In genomic region chr22:19477321-19478085, GRCh38 we compare ENCODE assay signal across 8 cellular contexts. TPM values are rescaled to one million over a fixed set of nuclear protein-coding genes. Genes with fewer than 3 reads are reported as not detected.
DNase-seq lines count a peak whose midpoint lies in the region; ATAC-seq, FAIRE-seq and TF ChIP-seq lines count a peak whose summit lies in the region.

No MANE protein-coding gene starts in this region.

- TF ChIP-seq POLR2A in GM12891 (IDR thresholded peaks at IDR 0.05; ENCODE audit: low read depth, low read length), result no peak

- H3K27ac Mint-ChIP-seq in endothelial cell (ENCODE audit: unreplicated experiment), result peak overlapping the region; percentile 27

- FAIRE-seq in GM12891 (lab: Jason Lieb, UNC), result peak; percentile 64

- H3K4me2 ChIP-seq in OCI-LY3 (ENCODE audit: low read length), result peak overlapping the region; percentile 97
- H3K4me2 ChIP-seq in parathyroid adenoma (ENCODE audit: low read length), result peak overlapping the region; percentile 100

- ATAC-seq in HG02973 (IDR thresholded peaks at IDR 0.05; ENCODE audit: unreplicated experiment), result no peak
- ATAC-seq in HG02610 (IDR thresholded peaks at IDR 0.05; ENCODE audit: unreplicated experiment), result no peak
- ATAC-seq in HG02852 (IDR thresholded peaks at IDR 0.05; ENCODE audit: unreplicated experiment), result no peak

- no peaks in the 10 kb centered on the region for H3K9me3 Mint-ChIP-seq in endothelial cell (ENCODE audit: unreplicated experiment)

- peaks cover 5% of the 10 kb centered on the region for H3K27me3 Mint-ChIP-seq in endothelial cell (ENCODE audit: unreplicated experiment)

- peaks cover 25% of the 10 kb centered on the region for H3K4me1 Mint-ChIP-seq in endothelial cell (ENCODE audit: unreplicated experiment)

- H3K4me3 ChIP-seq in OCI-LY3 (ENCODE audit: low read length) (peak overlapping the region; percentile 85), parathyroid adenoma (ENCODE audit: low read depth, low read length) (peak overlapping the region; percentile 82)

- H3K79me2 ChIP-seq in OCI-LY3 (ENCODE audit: low read length) (peaks cover 57% of the 10 kb centered on the region), parathyroid adenoma (peaks cover 10% of the 10 kb centered on the region)

- H3K27me3 ChIP-seq in OCI-LY3 (ENCODE audit: low read depth, low read length) (no peaks in the 10 kb centered on the region), parathyroid adenoma (ENCODE audit: control insufficient read depth, insufficient read depth, low read length) (no peaks in the 10 kb centered on the region)

- no peaks in the 10 kb centered on the region for H3K9me3 ChIP-seq in OCI-LY3 (ENCODE audit: insufficient read depth, low read length)
- H3K9me3 ChIP-seq in parathyroid adenoma (ENCODE audit: control insufficient read depth, low read length), result no peaks in the 10 kb centered on the region

- peaks cover 18% of the 10 kb centered on the region for H3K36me3 Mint-ChIP-seq in endothelial cell (ENCODE audit: low read depth, unreplicated experiment)

- peak overlapping the region; percentile 96 for H3K9ac ChIP-seq in OCI-LY3 (ENCODE audit: low read length)
- H3K9ac ChIP-seq in parathyroid adenoma, result no peak overlapping the region

- H3K4me3 Mint-ChIP-seq in endothelial cell (ENCODE audit: unreplicated experiment), result peak overlapping the region; percentile 90

- TF ChIP-seq CTCF in OCI-LY3 (IDR thresholded peaks at IDR 0.05; ENCODE audit: low read depth, low read length) (peak; percentile 49), endothelial cell (IDR thresholded peaks at IDR 0.05; ENCODE audit: unreplicated experiment) (no peak), parathyroid adenoma (IDR thresholded peaks at IDR 0.05) (no peak)

- H2AFZ ChIP-seq in OCI-LY3 (ENCODE audit: low read depth, low read length) (no peak overlapping the region), parathyroid adenoma (no peak overlapping the region)

- H3K27ac ChIP-seq in OCI-LY3 (ENCODE audit: low read length) (no peak overlapping the region), parathyroid adenoma (no peak overlapping the region)

- peaks cover 18% of the 10 kb centered on the region for H3K4me1 ChIP-seq in OCI-LY3 (ENCODE audit: low read length)
- H3K4me1 ChIP-seq in parathyroid adenoma, result peaks cover 4% of the 10 kb centered on the region

- peaks cover 26% of the 10 kb centered on the region for H3K36me3 ChIP-seq in OCI-LY3 (replicated peaks; ENCODE audit: low read depth, low read length)
- H3K36me3 ChIP-seq in parathyroid adenoma (ENCODE audit: control insufficient read depth, insufficient read depth, low read length), result no peaks in the 10 kb centered on the region

- peaks cover 20% of the 10 kb centered on the region for H4K20me1 ChIP-seq in OCI-LY3 (ENCODE audit: insufficient read depth, low read length)

- DNase-seq in GM12891 (ENCODE audit: insufficient read length, low spot score) (no peak), endothelial cell (ENCODE audit: low spot score) (no peak), cortex of kidney (lab: John Stamatoyannopoulos, UW) (no peak)

TF ChIP-seq in GM12891, 5 proteins besides CTCF, POLR2A, EP300 and RAD21:
- TF ChIP-seq SPI1 (IDR thresholded peaks at IDR 0.05; ENCODE audit: low read depth, low read length), result no peak
- TF ChIP-seq PAX5 (IDR thresholded peaks at IDR 0.05; ENCODE audit: insufficient read depth, low read length, severe bottlenecking), result no peak

RNA-seq across cellular contexts. Expression of gene UFD1, which starts 1.5 kb away (rescaled TPM):
- 76.7 TPM for polyA plus RNA-seq in GM12891 (2012; ENCODE audit: low read depth, missing spikeins)
- total RNA-seq in endothelial cell (ENCODE audit: unreplicated experiment), result 86.2 TPM

RNA-seq across cellular contexts. Expression of gene CDC45, which starts 2.2 kb away (rescaled TPM):
- 32.7 TPM for polyA plus RNA-seq in GM12891 (2012; ENCODE audit: low read depth, missing spikeins)
- 6.2 TPM for total RNA-seq in endothelial cell (ENCODE audit: unreplicated experiment)

RNA-seq across cellular contexts. Expression of gene C22orf39, which starts 30.0 kb away (rescaled TPM):
- 18.7 TPM for polyA plus RNA-seq in GM12891 (2012; ENCODE audit: low read depth, missing spikeins)
- total RNA-seq in endothelial cell (ENCODE audit: unreplicated experiment), result 26.6 TPM

RNA-seq across cellular contexts. Expression of gene MRPL40, which starts 45.2 kb away (rescaled TPM):
- 46.5 TPM for polyA plus RNA-seq in GM12891 (2012; ENCODE audit: low read depth, missing spikeins)
- 19.9 TPM for total RNA-seq in endothelial cell (ENCODE audit: unreplicated experiment)

RNA-seq across cellular contexts. Expression of gene HIRA, which starts 46.0 kb away (rescaled TPM):
- 11.0 TPM for polyA plus RNA-seq in GM12891 (2012; ENCODE audit: low read depth, missing spikeins)
- 36.0 TPM for total RNA-seq in endothelial cell (ENCODE audit: unreplicated experiment)
